21 cellular contexts compared by ENCODE assay signal in genomic region chr20:63099426-63100267, GRCh38.
DNase-seq lines count a peak whose midpoint lies in the region; ATAC-seq and TF ChIP-seq lines count a peak whose summit lies in the region.
"Had no signal": no experiment of that assay in that cellular context is flagged by ENCODE, and none has a peak within 500 bp of the region (broad histone marks: within the 10 kb centered on the region; RNA-seq: fewer than 3 reads in every experiment).

No MANE protein-coding gene starts in this region.

- TF ChIP-seq CTCF in WERI-Rb-1 (IDR thresholded peaks at IDR 0.05; ENCODE audit: low read depth, low read length), result no peak

- no peak overlapping the region for H3K27ac ChIP-seq in WERI-Rb-1
- H3K27ac ChIP-seq: GM23248, HL-60, lower lobe of right lung, psoas muscle, uterus had no signal

- in situ Hi-C loops in KBM-7 (cut with MboI; ENCODE audit: low pct_unique_long_range_greater_than_20kb, low sequenced_read_pairs), result no loop called here

- H3K4me3 Mint-ChIP-seq in activated CD4-positive, alpha-beta T cell treated with anti-CD3 and anti-CD28 coated beads, Interleukin-2, amount 10 ng/mL, durations not matched to agents 7 days and 5 days, result no peak overlapping the region

- no peaks in the 10 kb centered on the region for H3K9me3 Mint-ChIP-seq in activated CD4-positive, alpha-beta T cell treated with anti-CD3 and anti-CD28 coated beads, Interleukin-2, amount 10 ng/mL, durations not matched to agents 7 days and 5 days
- H3K9me3 Mint-ChIP-seq: central memory CD8-positive, alpha-beta T cell had no signal

- no peaks in the 10 kb centered on the region for H3K27me3 ChIP-seq in WERI-Rb-1 (ENCODE audit: insufficient read depth, low read depth, severe bottlenecking)
- H3K27me3 ChIP-seq: uterus had no signal

- no peak for DNase-seq in activated CD4-positive, alpha-beta T cell treated with anti-CD3 and anti-CD28 coated beads, Interleukin-2, amount 10 ng/mL, durations not matched to agents 7 days and 5 days
- no peak for DNase-seq in activated CD4-positive, alpha-beta T cell treated with anti-CD3 and anti-CD28 coated beads, Interleukin-2, amount 50 U/mL, for 4 hours
- DNase-seq in WERI-Rb-1, result peak; percentile 9
- peak; percentile 45 for DNase-seq in islet precursor cell
- DNase-seq in sciatic nerve (ENCODE audit: low spot score), result peak; percentile 46
- DNase-seq in KBM-7, result no peak
- DNase-seq in T-helper 9 cell, result no peak
- DNase-seq: amniotic stem cell; GM23248; naive B cell; NCI-H2081; NCI-H524 treated with DMSO at 0.1 percent for 48 hours; PC-3; stimulated activated naive CD4-positive, alpha-beta T cell treated with Interleukin-2 at 50 U/mL for 16 hours; T1000 had no signal

- CTCF ChIA-PET in activated CD4-positive, alpha-beta T cell treated with anti-CD3 and anti-CD28 coated beads, Interleukin-2, amount 10 ng/mL, durations not matched to agents 7 days and 5 days (lab: Charles Lee), result no interaction called here

- POLR2A ChIA-PET in activated CD4-positive, alpha-beta T cell treated with anti-CD3 and anti-CD28 coated beads, Interleukin-2, amount 10 ng/mL, durations not matched to agents 7 days and 5 days (lab: Charles Lee), result no interaction called here

- peaks cover 8% of the 10 kb centered on the region for H3K4me1 Mint-ChIP-seq in activated CD4-positive, alpha-beta T cell treated with anti-CD3 and anti-CD28 coated beads, Interleukin-2, amount 10 ng/mL, durations not matched to agents 7 days and 5 days

- no peak overlapping the region for H3K4me3 ChIP-seq in WERI-Rb-1 (ENCODE audit: low read depth, low read length)
- H3K4me3 ChIP-seq: GM23248, lower lobe of right lung, psoas muscle, uterus had no signal

- H3K27me3 Mint-ChIP-seq in activated CD4-positive, alpha-beta T cell treated with anti-CD3 and anti-CD28 coated beads, Interleukin-2, amount 10 ng/mL, durations not matched to agents 7 days and 5 days, result no peaks in the 10 kb centered on the region

- peak overlapping the region; percentile 31 for H3K27ac Mint-ChIP-seq in activated CD4-positive, alpha-beta T cell treated with anti-CD3 and anti-CD28 coated beads, Interleukin-2, amount 10 ng/mL, durations not matched to agents 7 days and 5 days

- no peak for ATAC-seq in sciatic nerve
- ATAC-seq in HG03097 (IDR thresholded peaks at IDR 0.05; ENCODE audit: low FRiP score, unreplicated experiment), result no peak
- ATAC-seq: lower lobe of right lung, PC-3, psoas muscle had no signal

- intact Hi-C loops in sciatic nerve (cut with DNase I), result no loop called here

- H3K36me3 Mint-ChIP-seq in activated CD4-positive, alpha-beta T cell treated with anti-CD3 and anti-CD28 coated beads, Interleukin-2, amount 10 ng/mL, durations not matched to agents 7 days and 5 days (ENCODE audit: low read depth), result no peaks in the 10 kb centered on the region
- H3K36me3 Mint-ChIP-seq: naive B cell had no signal

- H3K36me3 ChIP-seq in WERI-Rb-1, result no peaks in the 10 kb centered on the region
- H3K36me3 ChIP-seq: lower lobe of right lung, uterus had no signal

- no peaks in the 10 kb centered on the region for H3K9me3 ChIP-seq in WERI-Rb-1 (ENCODE audit: severe bottlenecking)
- H3K9me3 ChIP-seq: lower lobe of right lung, psoas muscle, uterus had no signal

Comparison
In these comparisons a context has a peak if more than half of its experiments do, and no peak if none do; other contexts are left out.
1. DNase-seq: peak in WERI-Rb-1 (single experiment), islet precursor cell (single experiment) and sciatic nerve (single experiment); none in activated CD4-positive, alpha-beta T cell treated with anti-CD3 and anti-CD28 coated beads, Interleukin-2, amount 10 ng/mL, durations not matched to agents 7 days and 5 days (single experiment), activated CD4-positive, alpha-beta T cell treated with anti-CD3 and anti-CD28 coated beads, Interleukin-2, amount 50 U/mL, for 4 hours (0 of 2), KBM-7 (single experiment) and T-helper 9 cell (single experiment).